Comparison of ENCODE assay signal across 8 cellular contexts in genomic region chr12:26938660-26939185, GRCh38. TPM values are rescaled to one million over a fixed set of nuclear protein-coding genes. Genes with fewer than 3 reads are reported as not detected.
A peak's percentile ranks its signal among the peaks of the same experiment; 100 is the strongest.
DNase-seq lines count a peak whose midpoint lies in the region; ATAC-seq and TF ChIP-seq lines count a peak whose summit lies in the region.

No MANE protein-coding gene starts in this region.

- H3K4me1 ChIP-seq in PC-9 (replicated peaks; ENCODE audit: insufficient read depth) (peaks cover 40% of the 10 kb centered on the region), mesenchymal stem cell (ENCODE audit: control insufficient read depth, insufficient read depth, low read depth, low read length) (no peaks in the 10 kb centered on the region), urinary bladder (ENCODE audit: insufficient read depth) (no peaks in the 10 kb centered on the region)

- H3K18ac ChIP-seq in mesenchymal stem cell (ENCODE audit: low read depth in 1 of 2, low read length in 2 of 2): peak overlapping the region; percentile 93 to 100

- peaks cover 4% of the 10 kb centered on the region; the same call in 1 of the 2 replicates for H4K20me1 ChIP-seq in PC-9 (ENCODE audit: insufficient read depth)

- peak overlapping the region; percentile 98 for H3K9ac ChIP-seq in mesenchymal stem cell (ENCODE audit: low read length)

- H3K36me3 ChIP-seq in PC-9 (ENCODE audit: low read depth) (peaks cover 13% of the 10 kb centered on the region; the same call in 1 of the 2 replicates), mesenchymal stem cell (ENCODE audit: control insufficient read depth in 1 of 2, insufficient read depth in 2 of 2, low read depth in 1 of 2, low read length in 2 of 2) (no peaks in the 10 kb centered on the region), urinary bladder (ENCODE audit: insufficient read depth) (no peaks in the 10 kb centered on the region)

- peak overlapping the region; percentile 81 for H3K4me2 ChIP-seq in PC-9
- H3K4me2 ChIP-seq in mesenchymal stem cell (ENCODE audit: low read length, poor library complexity, severe bottlenecking): peak overlapping the region; percentile 94

- H3K14ac ChIP-seq in mesenchymal stem cell (ENCODE audit: low read length in 2 of 2): peak overlapping the region in 1 of 2 experiments; percentile 97

- TF ChIP-seq CTCF in PC-9 (conservative IDR thresholded peaks at IDR 0.05): no peak

- H2BK5ac ChIP-seq in mesenchymal stem cell (ENCODE audit: low read depth, low read length, poor library complexity, severe bottlenecking): no peak overlapping the region

- H2AFZ ChIP-seq in PC-9 (peak overlapping the region; percentile 93), mesenchymal stem cell (ENCODE audit: low read depth, low read length) (peak overlapping the region; percentile 100)

- CTCF ChIA-PET in PC-9 (lab: Charles Lee): no interaction called here

- H2BK15ac ChIP-seq in mesenchymal stem cell (ENCODE audit: low read depth, poor library complexity, severe bottlenecking): peak overlapping the region; percentile 100

- BruUV-seq in PC-9 (replicated peaks; lab: Mats Ljungman, UMichigan): TSS peak; percentile 60

- peak overlapping the region; percentile 98 for H4K91ac ChIP-seq in mesenchymal stem cell (ENCODE audit: low read length)

- no peak overlapping the region for H2AK5ac ChIP-seq in mesenchymal stem cell (ENCODE audit: low read length, severe bottlenecking)

- H4K8ac ChIP-seq in mesenchymal stem cell (ENCODE audit: low read length): peak overlapping the region; percentile 95

- H3K79me1 ChIP-seq in mesenchymal stem cell (replicated peaks; ENCODE audit: low read length, poor library complexity, severe bottlenecking): peaks cover 7% of the 10 kb centered on the region

- WGBS in mesenchymal stem cell: under 1% methylated on average over 32 of the region's 32 CpGs
- under 1% methylated on average over 32 of the region's 32 CpGs for WGBS in urinary bladder

- intact Hi-C loops in PC-9 (cut with micrococcal nuclease; ENCODE audit: unreplicated experiment): loop anchor here (1.0 to 10.0 kb wide), 3 partner anchors 76 to 446 kb away; partner anchors contain the start of gene TM7SF3

- H3K23ac ChIP-seq in mesenchymal stem cell (ENCODE audit: low read length in 2 of 2): peak overlapping the region in 1 of 2 experiments; percentile 96

- H3K27ac ChIP-seq in PC-9 (peak overlapping the region; percentile 92), cingulate gyrus (ENCODE audit: low read depth, low read length) (peak overlapping the region; percentile 94), mesenchymal stem cell (ENCODE audit: low read length, poor library complexity, severe bottlenecking) (peak overlapping the region; percentile 99), urinary bladder (ENCODE audit: low read depth) (peak overlapping the region; percentile 86)

- H3K4ac ChIP-seq in mesenchymal stem cell (ENCODE audit: low read depth in 1 of 2, low read length in 2 of 2): peak overlapping the region; percentile 85 to 98

- DNase-seq in stimulated activated CD4-positive, alpha-beta T cell treated with anti-CD3 and anti-CD28 coated beads, Interleukin-2, amount 100 ng/mL, for 4 hours (ENCODE audit: low read depth): peak; percentile 9
- DNase-seq in stimulated activated CD4-positive, alpha-beta T cell treated with anti-CD3 and anti-CD28 coated beads, Interleukin-1b, Interleukin-23, amount 100 ng/mL, for 48 hours: no peak
- peak in 1 of 2 experiments; percentile 43 for DNase-seq in PC-9
- no peak for DNase-seq in mesenchymal stem cell
- no peak for DNase-seq in ureter (ENCODE audit: low spot score)

- H3K9me3 ChIP-seq in PC-9 (ENCODE audit: insufficient read depth, low read depth): no peaks in the 10 kb centered on the region
- H3K9me3 ChIP-seq in mesenchymal stem cell (ENCODE audit: control insufficient read depth, low read length): no peaks in the 10 kb centered on the region

- POLR2A ChIA-PET in PC-9 (lab: Charles Lee; ENCODE audit: unreplicated experiment): interaction anchor here (0.7 kb wide), 1 partner anchor 367 kb away, joined by 7 read pairs; no protein-coding TSS in a partner anchor

- peak overlapping the region; percentile 6 for H2BK120ac ChIP-seq in mesenchymal stem cell (ENCODE audit: low read depth, low read length)

- peaks cover 19% of the 10 kb centered on the region for H3F3A ChIP-seq in PC-9 (ENCODE audit: insufficient read depth, low read depth)

- no peaks in the 10 kb centered on the region for H3K9me2 ChIP-seq in PC-9 (ENCODE audit: insufficient read depth)

- H3K27me3 ChIP-seq in PC-9 (ENCODE audit: insufficient read depth, low read depth): no peaks in the 10 kb centered on the region
- H3K27me3 ChIP-seq in mesenchymal stem cell (ENCODE audit: control insufficient read depth in 1 of 2, insufficient read depth in 1 of 2, low read length in 2 of 2): no peaks in the 10 kb centered on the region

- ATAC-seq in HG03039 (IDR thresholded peaks at IDR 0.05; ENCODE audit: unreplicated experiment): peak; percentile 1

- H3K4me3 ChIP-seq in PC-9 (peak overlapping the region; percentile 90), mesenchymal stem cell (ENCODE audit: insufficient read depth in 1 of 2, low read depth in 1 of 2, low read length in 2 of 2) (peak overlapping the region; percentile 93 to 98), urinary bladder (ENCODE audit: low read depth, low read length) (peak overlapping the region; percentile 81)

- peak overlapping the region; percentile 50 to 54 for H2BK12ac ChIP-seq in mesenchymal stem cell (ENCODE audit: low read length in 2 of 2)

- H3K79me2 ChIP-seq in PC-9 (ENCODE audit: low read depth): peaks cover 93% of the 10 kb centered on the region

RNA-seq across cellular contexts. Expression of gene FGFR1OP2, which starts 0.5 kb away (rescaled TPM):
- total RNA-seq in PC-9 (2021) (38.8 and 45.7 TPM in 2 replicates), urinary bladder (109 TPM), ureter (36.5 TPM)
- 46.4 TPM for polyA plus RNA-seq in mesenchymal stem cell (2013, experiment 1 of 2)
- polyA plus RNA-seq in mesenchymal stem cell (2013, experiment 2 of 2): 43.1 TPM
- polyA plus RNA-seq in urinary bladder: 37.3 TPM

RNA-seq across cellular contexts. Expression of gene INTS13, which starts 0.9 kb away (rescaled TPM):
- total RNA-seq in PC-9 (2021) (34.4 and 40.8 TPM in 2 replicates), urinary bladder (26.6 TPM), ureter (19.6 TPM)
- 14.2 TPM for polyA plus RNA-seq in mesenchymal stem cell (2013, experiment 1 of 2)
- polyA plus RNA-seq in mesenchymal stem cell (2013, experiment 2 of 2): 16.1 TPM
- 11.8 TPM for polyA plus RNA-seq in urinary bladder
